8 cellular contexts compared by ENCODE assay signal in the genomic region with DNA sequence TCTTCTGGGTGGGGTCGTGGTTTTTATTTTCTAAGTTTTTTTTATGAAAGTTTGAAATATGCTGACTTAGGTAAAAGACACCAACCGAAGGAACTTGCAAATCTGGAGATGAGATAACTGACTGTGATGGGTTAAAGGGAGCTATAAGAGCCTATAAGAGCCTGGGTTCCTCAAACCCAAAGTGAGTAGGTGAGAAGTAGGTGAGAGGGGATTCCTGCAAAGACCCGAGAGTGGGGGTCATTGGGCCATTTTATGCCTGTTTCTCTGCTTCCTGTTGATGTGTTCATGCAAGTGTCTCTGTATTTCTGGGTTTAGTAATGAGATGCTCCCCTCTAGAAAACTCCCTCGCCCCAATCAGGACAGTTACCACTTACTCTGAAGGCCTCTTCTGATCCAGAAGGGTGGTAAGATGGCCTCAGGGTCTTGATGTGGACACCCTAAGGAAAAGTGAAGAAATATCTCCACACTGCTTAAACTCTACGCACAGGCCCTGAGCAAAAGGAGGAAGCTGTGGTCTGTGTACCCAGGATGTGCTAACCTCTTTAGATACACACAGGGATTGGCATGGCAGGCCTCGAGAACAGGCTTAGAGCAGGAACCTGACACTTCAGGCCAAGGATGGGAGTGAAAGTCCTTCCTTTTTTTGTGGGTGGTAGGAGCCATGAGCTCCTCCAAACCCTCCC. TPM values are rescaled to one million over a fixed set of nuclear protein-coding genes. Genes with fewer than 3 reads are reported as not detected.
A peak's percentile ranks its signal among the peaks of the same experiment; 100 is the strongest.
DNase-seq lines count a peak whose midpoint lies in the region; ATAC-seq and TF ChIP-seq lines count a peak whose summit lies in the region.

No MANE protein-coding gene starts in this region.

- peak overlapping the region; percentile 91 for H3K4me3 Mint-ChIP-seq in activated T-cell treated with anti-CD3 and anti-CD28 coated beads, Interleukin-2, amount 50 U/mL, for 24 hours
- H3K4me3 Mint-ChIP-seq in stimulated activated naive CD8-positive, alpha-beta T cell treated with anti-CD3 and anti-CD28 coated beads, Interleukin-15, amount 100 ng/mL, for 72 hours = peak overlapping the region; percentile 90 to 94

- peak; percentile 19 to 26 for ATAC-seq in activated naive CD4-positive, alpha-beta T cell treated with anti-CD3 and anti-CD28 coated beads, Interleukin-2, amount 50 U/mL, for 72 hours
- ATAC-seq in stimulated activated naive CD8-positive, alpha-beta T cell treated with anti-CD3 and anti-CD28 coated beads, Interleukin-15, amount 100 ng/mL, for 72 hours = peak; percentile 47
- ATAC-seq in GM19397 (IDR thresholded peaks at IDR 0.05; ENCODE audit: unreplicated experiment) = no peak

- H3K36me3 ChIP-seq in HUES6 (ENCODE audit: control insufficient read depth, insufficient read depth, low read length) = no peaks in the 10 kb centered on the region
- H3K36me3 ChIP-seq in iPS-18a (ENCODE audit: control insufficient read depth, low read depth, low read length) = no peaks in the 10 kb centered on the region
- no peaks in the 10 kb centered on the region for H3K36me3 ChIP-seq in BE2C

- H3K27ac Mint-ChIP-seq in activated T-cell treated with anti-CD3 and anti-CD28 coated beads, Interleukin-2, amount 50 U/mL, for 24 hours = peak overlapping the region; percentile 90
- H3K27ac Mint-ChIP-seq in activated naive CD4-positive, alpha-beta T cell treated with anti-CD3 and anti-CD28 coated beads, Interleukin-2, amount 50 U/mL, for 72 hours = peak overlapping the region; percentile 92 to 95
- peak overlapping the region; percentile 88 to 98 for H3K27ac Mint-ChIP-seq in stimulated activated naive CD8-positive, alpha-beta T cell treated with anti-CD3 and anti-CD28 coated beads, Interleukin-15, amount 100 ng/mL, for 72 hours

- H3K27me3 ChIP-seq in HUES6 (ENCODE audit: control insufficient read depth, insufficient read depth, low read length) (peaks cover 89% of the 10 kb centered on the region), iPS-18a (ENCODE audit: control insufficient read depth, insufficient read depth, low read length) (peaks cover 87% of the 10 kb centered on the region), BE2C (peaks cover 79% of the 10 kb centered on the region)

- H3K27ac ChIP-seq in HUES6 (ENCODE audit: low read depth, low read length) (no peak overlapping the region), iPS-18a (ENCODE audit: low read length) (no peak overlapping the region)

- peaks cover 15% of the 10 kb centered on the region for H3K4me1 ChIP-seq in HUES6 (ENCODE audit: control insufficient read depth, insufficient read depth, low read length)
- H3K4me1 ChIP-seq in iPS-18a (ENCODE audit: control insufficient read depth, low read depth, low read length) = peaks cover 17% of the 10 kb centered on the region
- no peaks in the 10 kb centered on the region for H3K4me1 ChIP-seq in BE2C

- H3K27me3 Mint-ChIP-seq in activated T-cell treated with anti-CD3 and anti-CD28 coated beads, Interleukin-2, amount 50 U/mL, for 24 hours = peaks cover 13% of the 10 kb centered on the region
- peaks cover 22% of the 10 kb centered on the region for H3K27me3 Mint-ChIP-seq in stimulated activated naive CD8-positive, alpha-beta T cell treated with anti-CD3 and anti-CD28 coated beads, Interleukin-15, amount 100 ng/mL, for 72 hours

- H3K4me3 ChIP-seq in HUES6 (ENCODE audit: low read depth, low read length) = peak overlapping the region; percentile 61
- peak overlapping the region; percentile 41 for H3K4me3 ChIP-seq in iPS-18a (ENCODE audit: low read length)
- H3K4me3 ChIP-seq in BE2C (ENCODE audit: low read depth, low read length) = no peak overlapping the region

- H3K9me3 ChIP-seq in HUES6 (ENCODE audit: control insufficient read depth, insufficient read depth, low read depth, low read length) = no peaks in the 10 kb centered on the region
- no peaks in the 10 kb centered on the region for H3K9me3 ChIP-seq in iPS-18a (ENCODE audit: control insufficient read depth, low read depth, low read length)
- H3K9me3 ChIP-seq in BE2C = no peaks in the 10 kb centered on the region; the same call in 1 of the 2 replicates

- H3K4me1 Mint-ChIP-seq in activated T-cell treated with anti-CD3 and anti-CD28 coated beads, Interleukin-2, amount 50 U/mL, for 24 hours (ENCODE audit: low read depth) = peaks cover 69% of the 10 kb centered on the region
- H3K4me1 Mint-ChIP-seq in stimulated activated naive CD8-positive, alpha-beta T cell treated with anti-CD3 and anti-CD28 coated beads, Interleukin-15, amount 100 ng/mL, for 72 hours = peaks cover 72% of the 10 kb centered on the region

- no peak for TF ChIP-seq CTCF in BE2C (IDR thresholded peaks at IDR 0.05; ENCODE audit: low read depth, low read length)

- no peak for DNase-seq in activated T-cell treated with anti-CD3 and anti-CD28 coated beads, Interleukin-2, amount 50 U/mL, for 24 hours
- DNase-seq in activated T-cell treated with anti-CD3 and anti-CD28 coated beads, Interleukin-2, amount 50 U/mL, for 1 hour = no peak
- no peak for DNase-seq in activated naive CD4-positive, alpha-beta T cell treated with anti-CD3 and anti-CD28 coated beads, Interleukin-2, amount 50 U/mL, for 72 hours (ENCODE audit: low spot score in 2 of 2)
- DNase-seq in stimulated activated naive CD8-positive, alpha-beta T cell treated with anti-CD3 and anti-CD28 coated beads, Interleukin-15, amount 100 ng/mL, for 72 hours = peak in 1 of 2 donors; percentile 47
- no peak for DNase-seq in BE2C

- H3K9ac ChIP-seq in HUES6 (ENCODE audit: low read length) = peak overlapping the region; percentile 47
- no peak overlapping the region for H3K9ac ChIP-seq in iPS-18a (ENCODE audit: low read length)

- H3K9me3 Mint-ChIP-seq in activated T-cell treated with anti-CD3 and anti-CD28 coated beads, Interleukin-2, amount 50 U/mL, for 24 hours = no peaks in the 10 kb centered on the region
- no peaks in the 10 kb centered on the region for H3K9me3 Mint-ChIP-seq in activated naive CD4-positive, alpha-beta T cell treated with anti-CD3 and anti-CD28 coated beads, Interleukin-2, amount 50 U/mL, for 72 hours
- no peaks in the 10 kb centered on the region for H3K9me3 Mint-ChIP-seq in stimulated activated naive CD8-positive, alpha-beta T cell treated with anti-CD3 and anti-CD28 coated beads, Interleukin-15, amount 100 ng/mL, for 72 hours

- peaks cover 28% of the 10 kb centered on the region for H3K36me3 Mint-ChIP-seq in activated T-cell treated with anti-CD3 and anti-CD28 coated beads, Interleukin-2, amount 50 U/mL, for 24 hours (ENCODE audit: low read depth)
- H3K36me3 Mint-ChIP-seq in activated naive CD4-positive, alpha-beta T cell treated with anti-CD3 and anti-CD28 coated beads, Interleukin-2, amount 50 U/mL, for 72 hours = peaks cover 0 to 28% of the 10 kb centered on the region in 2 donors

RNA-seq across cellular contexts. Expression of gene FLI1, which starts 1.8 kb away (rescaled TPM):
- 10 to 100 TPM; 44.4 to 69.4 TPM for total RNA-seq in activated naive CD4-positive, alpha-beta T cell treated with anti-CD3 and anti-CD28 coated beads, Interleukin-2, amount 50 U/mL, for 72 hours
- 2.7 TPM for polyA plus RNA-seq in BE2C (2012; ENCODE audit: insufficient read depth, insufficient read length, low read depth)
